9 cellular contexts compared by ENCODE assay signal in the genomic region with DNA sequence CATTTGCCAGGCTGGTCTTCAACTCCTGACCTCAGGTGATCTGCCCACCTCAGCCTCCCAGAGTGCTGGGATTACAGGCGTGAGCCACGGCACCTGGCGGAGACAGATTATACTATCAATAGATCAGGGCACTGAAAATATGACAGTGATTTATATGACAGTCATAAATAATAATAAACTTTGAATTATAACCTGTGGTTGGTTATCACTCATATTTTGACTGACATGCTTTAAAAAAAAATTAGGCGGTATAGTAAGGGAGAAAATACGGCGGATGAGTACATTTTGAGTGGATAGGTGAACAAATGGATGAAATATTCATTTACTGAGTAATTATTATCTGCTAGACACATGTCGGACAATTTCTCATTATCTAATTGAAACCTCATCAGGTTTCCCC. TPM values are rescaled to one million over a fixed set of nuclear protein-coding genes. Genes with fewer than 3 reads are reported as not detected.
"Had no signal": no experiment of that assay in that cellular context is flagged by ENCODE, and none has a peak within 500 bp of the region (broad histone marks: within the 10 kb centered on the region; RNA-seq: fewer than 3 reads in every experiment).

No MANE protein-coding gene starts in this region.

- H3K27ac ChIP-seq: HL-60, KMS-11 had no signal

- H3K4me2 ChIP-seq: KMS-11 had no signal

- H3K9ac ChIP-seq: KMS-11 had no signal

- ATAC-seq: HepG2 had no signal

- FAIRE-seq: HepG2, HTR-8/SVneo had no signal

- DNase-seq: IMR-90, KBM-7, KG1 had no signal

RNA-seq across cellular contexts. Expression of a gene that starts 28.8 kb away (rescaled TPM):
- total RNA-seq: HepG2, HT-29, HT1080 had no signal
- polyA plus RNA-seq: HepG2 had no signal
